11 cellular contexts compared by ENCODE assay signal in the genomic region with DNA sequence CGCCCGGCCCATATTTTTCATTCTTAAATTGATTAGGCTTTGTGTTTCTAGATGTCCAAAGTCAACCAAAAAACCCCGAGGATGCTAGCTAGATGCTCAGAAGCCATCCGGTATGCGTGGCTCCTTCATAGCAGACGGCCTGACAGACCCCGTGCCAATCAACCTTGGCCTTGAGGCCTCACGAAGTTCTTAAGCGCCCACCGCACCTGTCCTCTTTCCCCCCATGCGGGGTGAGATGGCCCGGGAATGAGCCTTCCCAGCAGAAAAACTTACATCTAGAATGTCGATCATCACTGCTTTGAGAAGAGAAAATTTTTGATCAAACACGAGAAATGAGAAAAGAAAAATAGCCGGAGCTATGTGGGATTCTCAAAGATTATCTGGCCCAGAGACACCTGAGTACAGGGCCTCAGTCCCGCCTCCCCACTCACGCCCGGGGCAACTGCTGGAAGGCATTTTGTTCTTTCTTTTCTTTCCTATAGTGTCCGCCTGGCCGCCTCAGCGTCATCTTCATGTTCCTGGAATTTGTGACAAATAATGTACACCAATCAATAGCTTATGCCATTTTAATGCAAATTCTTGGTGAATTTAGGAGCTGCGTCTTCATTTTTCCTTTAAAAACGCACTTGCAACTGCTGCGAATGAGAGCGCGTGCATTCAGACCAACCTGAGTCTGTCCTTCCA. TPM values are rescaled to one million over a fixed set of nuclear protein-coding genes. Genes with fewer than 3 reads are reported as not detected.
DNase-seq lines count a peak whose midpoint lies in the region; ATAC-seq and TF ChIP-seq lines count a peak whose summit lies in the region.
"Had no signal": no experiment of that assay in that cellular context is flagged by ENCODE, and none has a peak within 500 bp of the region (broad histone marks: within the 10 kb centered on the region; RNA-seq: fewer than 3 reads in every experiment).

No MANE protein-coding gene starts in this region.

- peak overlapping the region; percentile 7 to 82 for H3K4me3 Mint-ChIP-seq in CD14-positive monocyte
- peak overlapping the region; percentile 37 for H3K4me3 Mint-ChIP-seq in activated T-helper 2 cell treated with anti-CD3 and anti-CD28 coated beads, Interferon-gamma antibody, Interleukin-2, Interleukin-4, amounts not matched to agents 10 μg/mL and 5 μg/mL and 100 μg/mL, durations not matched to agents 14 hours and 24 hours and 36 hours (ENCODE audit: low read depth)
- H3K4me3 Mint-ChIP-seq in naive thymus-derived CD8-positive, alpha-beta T cell = peak overlapping the region; percentile 39 to 83 (median 71)

- DNase-seq in CD14-positive monocyte (ENCODE audit: low spot score) (no peak), D341Med (ENCODE audit: low spot score) (peak; percentile 12), esophagus squamous epithelium (lab: John Stamatoyannopoulos, UW) (no peak), NCI-H2171 (lab: John Stamatoyannopoulos, UW) (no peak), sigmoid colon (no peak)
- DNase-seq in activated T-helper 2 cell treated with anti-CD3 and anti-CD28 coated beads, Interferon-gamma antibody, Interleukin-2, Interleukin-4, amounts not matched to agents 10 μg/mL and 5 μg/mL and 100 μg/mL, durations not matched to agents 14 hours and 24 hours and 36 hours (ENCODE audit: low spot score) = no peak
- DNase-seq in naive thymus-derived CD8-positive, alpha-beta T cell = no peak
- DNase-seq: foreskin melanocyte had no signal

- peaks cover 0 to 7% (median 2%) of the 10 kb centered on the region in 7 donors for H3K9me3 Mint-ChIP-seq in CD14-positive monocyte
- no peaks in the 10 kb centered on the region for H3K9me3 Mint-ChIP-seq in activated T-helper 2 cell treated with anti-CD3 and anti-CD28 coated beads, Interferon-gamma antibody, Interleukin-2, Interleukin-4, amounts not matched to agents 10 μg/mL and 5 μg/mL and 100 μg/mL, durations not matched to agents 14 hours and 24 hours and 36 hours
- H3K9me3 Mint-ChIP-seq in naive thymus-derived CD8-positive, alpha-beta T cell = no peaks in the 10 kb centered on the region

- no peak overlapping the region for H3K27ac ChIP-seq in esophagus squamous epithelium
- no peak overlapping the region for H3K27ac ChIP-seq in sigmoid colon
- H3K27ac ChIP-seq: skin epidermis had no signal

- ATAC-seq in naive thymus-derived CD8-positive, alpha-beta T cell = no peak

- TF ChIP-seq POLR2A in esophagus squamous epithelium (IDR thresholded peaks at IDR 0.05) (no peak), sigmoid colon (IDR thresholded peaks at IDR 0.05) (no peak)

- H3K4me3 ChIP-seq in esophagus squamous epithelium (no peak overlapping the region), sigmoid colon (no peak overlapping the region)
- H3K4me3 ChIP-seq: lung had no signal

- TF ChIP-seq EP300 in sigmoid colon (IDR thresholded peaks at IDR 0.05) = no peak

- H3K27me3 ChIP-seq in esophagus squamous epithelium (peaks cover 9 to 98% (median 18%) of the 10 kb centered on the region in 4 donors), sigmoid colon (peaks cover 32 to 88% (median 69%) of the 10 kb centered on the region in 3 donors)

- peaks cover 51 to 82% (median 58%) of the 10 kb centered on the region in 3 donors for H3K27me3 Mint-ChIP-seq in CD14-positive monocyte (ENCODE audit: low read depth in 3 of 3)
- H3K27me3 Mint-ChIP-seq in activated T-helper 2 cell treated with anti-CD3 and anti-CD28 coated beads, Interferon-gamma antibody, Interleukin-2, Interleukin-4, amounts not matched to agents 10 μg/mL and 5 μg/mL and 100 μg/mL, durations not matched to agents 14 hours and 24 hours and 36 hours (ENCODE audit: low read depth) = peaks cover 27% of the 10 kb centered on the region
- peaks cover 21 to 51% (median 28%) of the 10 kb centered on the region in 5 donors for H3K27me3 Mint-ChIP-seq in naive thymus-derived CD8-positive, alpha-beta T cell

- no peak overlapping the region for H3K27ac Mint-ChIP-seq in CD14-positive monocyte
- no peak overlapping the region for H3K27ac Mint-ChIP-seq in activated T-helper 2 cell treated with anti-CD3 and anti-CD28 coated beads, Interferon-gamma antibody, Interleukin-2, Interleukin-4, amounts not matched to agents 10 μg/mL and 5 μg/mL and 100 μg/mL, durations not matched to agents 14 hours and 24 hours and 36 hours
- H3K27ac Mint-ChIP-seq in naive thymus-derived CD8-positive, alpha-beta T cell = peak overlapping the region in 1 of 10 donors; percentile 29

- intact Hi-C loops in CD14-positive monocyte (cut with micrococcal nuclease) = no loop called here
- intact Hi-C loops in activated T-helper 2 cell treated with anti-CD3 and anti-CD28 coated beads, Interferon-gamma antibody, Interleukin-2, Interleukin-4, amounts not matched to agents 10 μg/mL and 5 μg/mL and 100 μg/mL, durations not matched to agents 14 hours and 24 hours and 36 hours (cut with micrococcal nuclease) = no loop called here
- intact Hi-C loops in esophagus squamous epithelium (cut with DNase I) = no loop called here
- intact Hi-C loops in sigmoid colon (cut with DNase I) = no loop called here

- POLR2A ChIA-PET in naive thymus-derived CD8-positive, alpha-beta T cell (lab: Charles Lee) = interaction anchor here (0.9 kb wide), 1 partner anchor 48 kb away, joined by 3 read pairs; no protein-coding TSS in a partner anchor

- no peak for TF ChIP-seq CTCF in CD14-positive monocyte (IDR thresholded peaks at IDR 0.05)
- TF ChIP-seq CTCF in esophagus squamous epithelium (IDR thresholded peaks at IDR 0.05) = no peak
- no peak for TF ChIP-seq CTCF in sigmoid colon (IDR thresholded peaks at IDR 0.05)

- H3K4me1 Mint-ChIP-seq in CD14-positive monocyte = peaks cover 2% of the 10 kb centered on the region
- no peaks in the 10 kb centered on the region for H3K4me1 Mint-ChIP-seq in activated T-helper 2 cell treated with anti-CD3 and anti-CD28 coated beads, Interferon-gamma antibody, Interleukin-2, Interleukin-4, amounts not matched to agents 10 μg/mL and 5 μg/mL and 100 μg/mL, durations not matched to agents 14 hours and 24 hours and 36 hours (ENCODE audit: low read depth)
- peaks cover 0 to 7% (median 4%) of the 10 kb centered on the region in 4 donors for H3K4me1 Mint-ChIP-seq in naive thymus-derived CD8-positive, alpha-beta T cell

- H3K36me3 ChIP-seq in esophagus squamous epithelium (no peaks in the 10 kb centered on the region), sigmoid colon (no peaks in the 10 kb centered on the region)

- H3K36me3 Mint-ChIP-seq in CD14-positive monocyte = no peaks in the 10 kb centered on the region
- H3K36me3 Mint-ChIP-seq in activated T-helper 2 cell treated with anti-CD3 and anti-CD28 coated beads, Interferon-gamma antibody, Interleukin-2, Interleukin-4, amounts not matched to agents 10 μg/mL and 5 μg/mL and 100 μg/mL, durations not matched to agents 14 hours and 24 hours and 36 hours (ENCODE audit: low read depth) = no peaks in the 10 kb centered on the region
- peaks cover 0 to 2% (median 2%) of the 10 kb centered on the region in 3 donors for H3K36me3 Mint-ChIP-seq in naive thymus-derived CD8-positive, alpha-beta T cell

- H3K9me3 ChIP-seq in esophagus squamous epithelium (no peaks in the 10 kb centered on the region), sigmoid colon (no peaks in the 10 kb centered on the region)

- 62 to 65% methylated on average over 21 to 25 of the region's 26 CpGs for WGBS in esophagus squamous epithelium, 2 donors
- 69 to 76% methylated on average over 26 of the region's 26 CpGs for WGBS in sigmoid colon, 2 donors

- H3K4me1 ChIP-seq in esophagus squamous epithelium = peaks cover 0 to 28% (median 22%) of the 10 kb centered on the region in 3 donors
- H3K4me1 ChIP-seq in sigmoid colon = peaks cover 0 to 21% (median 16%) of the 10 kb centered on the region in 4 donors

RNA-seq across cellular contexts. Expression of gene NAT8L, which starts 1.6 kb away (rescaled TPM):
- not detected for polyA plus RNA-seq in CD14-positive monocyte
- total RNA-seq in activated T-helper 2 cell treated with anti-CD3 and anti-CD28 coated beads, Interferon-gamma antibody, Interleukin-2, Interleukin-4, amounts not matched to agents 10 μg/mL and 5 μg/mL and 100 μg/mL, durations not matched to agents 14 hours and 24 hours and 36 hours = 3.5 and 3.6 TPM in 2 replicates
- under 1 TPM in 1 of 2 experiments, not detected in 1; 0.05 TPM for total RNA-seq in naive thymus-derived CD8-positive, alpha-beta T cell
- not detected for polyA plus RNA-seq in naive thymus-derived CD8-positive, alpha-beta T cell
- under 1 TPM in 1 of 4 donors, not detected in 3; under 0.01 TPM for total RNA-seq in esophagus squamous epithelium
- under 1 TPM in 3 of 4 donors, not detected in 1; 0.27 to 0.36 (median 0.28) TPM for total RNA-seq in sigmoid colon
- polyA plus RNA-seq in sigmoid colon = 1 to 10 TPM in 1 of 3 donors, under 1 TPM in 1, not detected in 1; under 0.01 to 2.4 TPM
- total RNA-seq: RPMI7951 had no signal

RNA-seq across cellular contexts. Expression of gene NELFA, which starts 48.8 kb away (rescaled TPM):
- polyA plus RNA-seq in CD14-positive monocyte (10 to 100 TPM; 10.0 to 10.5 TPM), sigmoid colon (10 to 100 TPM; 13.8 to 27.4 (median 15.3) TPM)
- total RNA-seq in activated T-helper 2 cell treated with anti-CD3 and anti-CD28 coated beads, Interferon-gamma antibody, Interleukin-2, Interleukin-4, amounts not matched to agents 10 μg/mL and 5 μg/mL and 100 μg/mL, durations not matched to agents 14 hours and 24 hours and 36 hours = 48.3 and 49.4 TPM in 2 replicates
- 10 to 100 TPM; 46.1 to 47.9 TPM for total RNA-seq in naive thymus-derived CD8-positive, alpha-beta T cell
- polyA plus RNA-seq in naive thymus-derived CD8-positive, alpha-beta T cell = 10 to 100 TPM; 20.1 to 37.8 (median 27.7) TPM
- total RNA-seq in esophagus squamous epithelium (10 to 100 TPM; 23.1 to 36.8 (median 25.0) TPM), sigmoid colon (10 to 100 TPM; 14.3 to 19.3 (median 17.1) TPM)
